Comparison of ENCODE assay signal across 29 cellular contexts in genomic region chr20:61539706-61540360, GRCh38.
"Had no signal": no experiment of that assay in that cellular context is flagged by ENCODE, and none has a peak within 500 bp of the region (broad histone marks: within the 10 kb centered on the region; RNA-seq: fewer than 3 reads in every experiment).

No MANE protein-coding gene starts in this region.

- ATAC-seq: natural killer cell treated with Interleukin-12 subunit alpha and Interleukin-12 subunit beta and Interleukin-15 and Interleukin-18, amount 100 ng/mL, for 72 hours; psoas muscle; right cardiac atrium; right lobe of liver; stimulated activated effector memory CD8-positive, alpha-beta T cell treated with anti-CD3 and anti-CD28 coated beads, Interleukin-12 subunit alpha, Interleukin-12 subunit beta, amount 100 ng/mL, for 72 hours; stimulated activated naive B cell treated with anti-CD40 and anti-IgM and Interleukin-4, amounts not matched to agents 10 μg/mL and 1 μg/mL and 100 μg/mL, for 72 hours had no signal

- H3K4me3 Mint-ChIP-seq: natural killer cell treated with Interleukin-12 subunit alpha and Interleukin-12 subunit beta and Interleukin-15 and Interleukin-18, amount 100 ng/mL, for 72 hours; nephron progenitor cell; neural crest cell; stimulated activated effector memory CD8-positive, alpha-beta T cell treated with anti-CD3 and anti-CD28 coated beads, Interleukin-12 subunit alpha, Interleukin-12 subunit beta, amount 100 ng/mL, for 72 hours; stimulated activated naive B cell treated with anti-CD40 and anti-IgM and Interleukin-4, amounts not matched to agents 10 μg/mL and 1 μg/mL and 100 μg/mL, for 72 hours; stimulated activated naive CD8-positive, alpha-beta T cell treated with anti-CD3 and anti-CD28 coated beads, Interleukin-15, Interleukin-2, amounts not matched to agents 100 ng/mL and 50 ng/mL, for 24 hours had no signal

- H3K27me3 Mint-ChIP-seq: natural killer cell treated with Interleukin-12 subunit alpha and Interleukin-12 subunit beta and Interleukin-15 and Interleukin-18, amount 100 ng/mL, for 72 hours; stimulated activated naive B cell treated with anti-CD40 and anti-IgM and Interleukin-4, amounts not matched to agents 10 μg/mL and 1 μg/mL and 100 μg/mL, for 72 hours; stimulated activated naive CD8-positive, alpha-beta T cell treated with anti-CD3 and anti-CD28 coated beads, Interleukin-15, Interleukin-2, amounts not matched to agents 100 ng/mL and 50 ng/mL, for 24 hours had no signal

- H3K4me1 Mint-ChIP-seq: nephron progenitor cell; stimulated activated effector memory CD8-positive, alpha-beta T cell treated with anti-CD3 and anti-CD28 coated beads, Interleukin-12 subunit alpha, Interleukin-12 subunit beta, amount 100 ng/mL, for 72 hours; stimulated activated naive B cell treated with anti-CD40 and anti-IgM and Interleukin-4, amounts not matched to agents 10 μg/mL and 1 μg/mL and 100 μg/mL, for 72 hours had no signal

- H3K9me3 ChIP-seq: neutrophil, ovary, psoas muscle, right lobe of liver, sigmoid colon, stomach, thoracic aorta, thyroid gland, tibial nerve, upper lobe of left lung, vagina had no signal

- H3K36me3 Mint-ChIP-seq: natural killer cell treated with Interleukin-12 subunit alpha and Interleukin-12 subunit beta and Interleukin-15 and Interleukin-18, amount 100 ng/mL, for 72 hours; stimulated activated effector memory CD8-positive, alpha-beta T cell treated with anti-CD3 and anti-CD28 coated beads, Interleukin-12 subunit alpha, Interleukin-12 subunit beta, amount 100 ng/mL, for 72 hours; stimulated activated naive B cell treated with anti-CD40 and anti-IgM and Interleukin-4, amounts not matched to agents 10 μg/mL and 1 μg/mL and 100 μg/mL, for 72 hours had no signal

- H3K4me3 ChIP-seq: ovary, psoas muscle, right lobe of liver, sigmoid colon, stomach, thoracic aorta, thyroid gland, tibial nerve, upper lobe of left lung, vagina had no signal

- H3K27ac Mint-ChIP-seq: natural killer cell treated with Interleukin-12 subunit alpha and Interleukin-12 subunit beta and Interleukin-15 and Interleukin-18, amount 100 ng/mL, for 72 hours; nephron progenitor cell; progenitor cell of endocrine pancreas; stimulated activated effector memory CD8-positive, alpha-beta T cell treated with anti-CD3 and anti-CD28 coated beads, Interleukin-12 subunit alpha, Interleukin-12 subunit beta, amount 100 ng/mL, for 72 hours; stimulated activated naive B cell treated with anti-CD40 and anti-IgM and Interleukin-4, amounts not matched to agents 10 μg/mL and 1 μg/mL and 100 μg/mL, for 72 hours; stimulated activated naive CD8-positive, alpha-beta T cell treated with anti-CD3 and anti-CD28 coated beads, Interleukin-15, Interleukin-2, amounts not matched to agents 100 ng/mL and 50 ng/mL, for 24 hours had no signal

- H3K27me3 ChIP-seq: neutrophil, ovary, right lobe of liver, thyroid gland, tibial nerve, upper lobe of left lung, vagina had no signal

- H3K36me3 ChIP-seq: neutrophil, ovary, right lobe of liver, sigmoid colon, stomach, thoracic aorta, thyroid gland, tibial nerve, upper lobe of left lung, vagina had no signal

- DNase-seq: nephron progenitor cell; nucleus accumbens; ovary; psoas muscle; right cardiac atrium; right lobe of liver; sigmoid colon; small intestine; stimulated activated CD4-positive, alpha-beta T cell treated with anti-CD3 and anti-CD28 coated beads, Interleukin-15, amount 100 ng/mL, for 24 hours; stimulated activated CD4-positive, alpha-beta T cell treated with anti-CD3 and anti-CD28 coated beads, Interleukin-2, amount 100 ng/mL, for 24 hours; stimulated activated CD4-positive, alpha-beta T cell treated with anti-CD3 and anti-CD28 coated beads, Interleukin-2, amount 100 ng/mL, for 48 hours; stimulated activated CD4-positive, alpha-beta T cell treated with anti-CD3 and anti-CD28 coated beads, Interleukin-4, amount 100 ng/mL, for 24 hours; stimulated activated naive B cell treated with anti-CD40 and anti-IgM and Interleukin-4, amounts not matched to agents 10 μg/mL and 1 μg/mL and 100 μg/mL, for 72 hours; stimulated activated naive CD4-positive, alpha-beta T cell treated with Interleukin-2 at 50 U/mL for 16 hours; stomach; thyroid gland; trophoblast cell had no signal

- FAIRE-seq: small intestine, urothelium cell line had no signal

- H3K9ac ChIP-seq: parathyroid adenoma had no signal

- H3K27ac ChIP-seq: neutrophil, ovary, parathyroid adenoma, psoas muscle, right lobe of liver, sigmoid colon, stomach, thoracic aorta, thyroid gland, tibial nerve, upper lobe of left lung, vagina had no signal

- H3K4me1 ChIP-seq: parathyroid adenoma, psoas muscle, right lobe of liver, sigmoid colon, stomach, thyroid gland, tibial nerve, upper lobe of left lung, vagina had no signal

- H3K9me3 Mint-ChIP-seq: natural killer cell treated with Interleukin-12 subunit alpha and Interleukin-12 subunit beta and Interleukin-15 and Interleukin-18, amount 100 ng/mL, for 72 hours; nephron progenitor cell; neural crest cell; stimulated activated effector memory CD8-positive, alpha-beta T cell treated with anti-CD3 and anti-CD28 coated beads, Interleukin-12 subunit alpha, Interleukin-12 subunit beta, amount 100 ng/mL, for 72 hours; stimulated activated naive B cell treated with anti-CD40 and anti-IgM and Interleukin-4, amounts not matched to agents 10 μg/mL and 1 μg/mL and 100 μg/mL, for 72 hours; stimulated activated naive CD8-positive, alpha-beta T cell treated with anti-CD3 and anti-CD28 coated beads, Interleukin-15, Interleukin-2, amounts not matched to agents 100 ng/mL and 50 ng/mL, for 24 hours had no signal
